In genomic region chr10:72303424-72304128, GRCh38 we compare ENCODE assay signal across 19 cellular contexts. TPM values are rescaled to one million over a fixed set of nuclear protein-coding genes. Genes with fewer than 3 reads are reported as not detected.
DNase-seq lines count a peak whose midpoint lies in the region; ATAC-seq, FAIRE-seq and TF ChIP-seq lines count a peak whose summit lies in the region.
"Had no signal": no experiment of that assay in that cellular context is flagged by ENCODE, and none has a peak within 500 bp of the region (broad histone marks: within the 10 kb centered on the region; RNA-seq: fewer than 3 reads in every experiment).

No MANE protein-coding gene starts in this region.

- in situ Hi-C loops in K562 (cut with MboI), result no loop called here

- H3K4me3 ChIP-seq in heart left ventricle (no peak overlapping the region), OCI-LY3 (ENCODE audit: low read length) (no peak overlapping the region), K562 (no peak overlapping the region)
- H3K4me3 ChIP-seq: ascending aorta, gastroesophageal sphincter, tibial nerve had no signal

- peaks cover 4 to 8% of the 10 kb centered on the region in 2 donors for H3K9me3 Mint-ChIP-seq in stimulated activated naive CD8-positive, alpha-beta T cell treated with anti-CD3 and anti-CD28 coated beads, Interleukin-15, amount 100 ng/mL, for 72 hours

- H3K4me3 Mint-ChIP-seq in stimulated activated naive CD8-positive, alpha-beta T cell treated with anti-CD3 and anti-CD28 coated beads, Interleukin-15, amount 100 ng/mL, for 72 hours, result peak overlapping the region; percentile 50 to 58

- CTCF ChIA-PET in K562 (lab: Yijun Ruan, JAX; ENCODE audit: low intra/inter-chr PET ratio), result no interaction called here

- POLR2A ChIA-PET in K562 (lab: Yijun Ruan, JAX), result interaction anchor here (0.6 to 10.0 kb wide), 13 partner anchors 10 to 484 kb away, joined by 3 to 199 read pairs (median 4); partner anchors contain the start of gene DDIT4

- 80 to 98% (median 87%) methylated on average over 7 to 8 of the region's 8 CpGs for WGBS in heart left ventricle, 4 donors
- WGBS in K562 (ENCODE audit: insufficient coverage, low coverage, missing lambda C conversion rate), result 68% methylated on average over 8 of the region's 8 CpGs

- H3K27ac Mint-ChIP-seq in stimulated activated naive CD8-positive, alpha-beta T cell treated with anti-CD3 and anti-CD28 coated beads, Interleukin-15, amount 100 ng/mL, for 72 hours, result peak overlapping the region; percentile 60 to 86

- peaks cover under 1 to 35% (median 17%) of the 10 kb centered on the region in 12 donors for H3K4me1 ChIP-seq in heart left ventricle
- H3K4me1 ChIP-seq in OCI-LY3 (ENCODE audit: low read length), result peaks cover 15% of the 10 kb centered on the region
- peaks cover 26 to 35% of the 10 kb centered on the region in 2 experiments for H3K4me1 ChIP-seq in K562 (replicated peaks in 1 of 2; ENCODE audit: control insufficient read depth in 2 of 2, insufficient read depth in 2 of 2, low read length in 2 of 2)
- H3K4me1 ChIP-seq: ascending aorta had no signal

- H3K9me3 ChIP-seq in heart left ventricle (no peaks in the 10 kb centered on the region), OCI-LY3 (ENCODE audit: insufficient read depth, low read length) (no peaks in the 10 kb centered on the region), K562 (replicated peaks; ENCODE audit: control insufficient read depth, insufficient read depth, low read depth, low read length) (no peaks in the 10 kb centered on the region)
- H3K9me3 ChIP-seq: ascending aorta, BE2C, gastroesophageal sphincter, tibial nerve had no signal

- no peak for TF ChIP-seq RAD21 in K562 (CRISPR knock-in tag; conservative IDR thresholded peaks at IDR 0.05 in 1 of 2, IDR thresholded peaks at IDR 0.05 in 1 of 2)

- no peaks in the 10 kb centered on the region for H3K79me2 ChIP-seq in OCI-LY3 (ENCODE audit: low read length)
- H3K79me2 ChIP-seq in K562 (ENCODE audit: control insufficient read depth, insufficient read depth, low read length), result no peaks in the 10 kb centered on the region

- BruUV-seq in K562 (replicated peaks; lab: Mats Ljungman, UMichigan), result no TSS peak

- H3K9me1 ChIP-seq in K562 (ENCODE audit: control insufficient read depth, insufficient read depth, low read length), result peaks cover 2% of the 10 kb centered on the region

- no peak for ATAC-seq in left ventricle myocardium superior
- ATAC-seq in heart left ventricle, result no peak
- peak; percentile 12 for ATAC-seq in K562
- peak; percentile 26 for ATAC-seq in stimulated activated naive CD8-positive, alpha-beta T cell treated with anti-CD3 and anti-CD28 coated beads, Interleukin-15, amount 100 ng/mL, for 72 hours
- no peak for ATAC-seq in GM21390 (IDR thresholded peaks at IDR 0.05; ENCODE audit: unreplicated experiment)
- ATAC-seq: gastroesophageal sphincter had no signal

- H3K27ac ChIP-seq in heart left ventricle (no peak overlapping the region), OCI-LY3 (ENCODE audit: low read length) (no peak overlapping the region), K562 (ENCODE audit: extremely low read depth, low read depth, low read length) (peak overlapping the region; percentile 14; the same call in 1 of the 3 replicates)
- H3K27ac ChIP-seq: ascending aorta, gastroesophageal sphincter, HL-60 had no signal

- H3K4me2 ChIP-seq in OCI-LY3 (ENCODE audit: low read length) (no peak overlapping the region), K562 (ENCODE audit: insufficient read depth, low read length) (peak overlapping the region; percentile 21; the same call in 1 of the 2 replicates)

- FAIRE-seq in K562 (lab: Jason Lieb, UNC), result no peak
- FAIRE-seq: colon had no signal

- H4K20me1 ChIP-seq in OCI-LY3 (ENCODE audit: insufficient read depth, low read length), result no peaks in the 10 kb centered on the region
- H4K20me1 ChIP-seq in K562 (replicated peaks; ENCODE audit: control insufficient read depth, insufficient read depth, low read length), result no peaks in the 10 kb centered on the region

- no peak overlapping the region for H3K9ac ChIP-seq in OCI-LY3 (ENCODE audit: low read length)
- peak overlapping the region in 1 of 2 experiments; percentile 66; a peak in 3 of 4 replicates for H3K9ac ChIP-seq in K562 (ENCODE audit: insufficient read depth in 1 of 2, low read depth in 2 of 2, low read length in 2 of 2)

- no peaks in the 10 kb centered on the region for H3K27me3 Mint-ChIP-seq in stimulated activated naive CD8-positive, alpha-beta T cell treated with anti-CD3 and anti-CD28 coated beads, Interleukin-15, amount 100 ng/mL, for 72 hours

- no peaks in the 10 kb centered on the region for H3K36me3 ChIP-seq in heart left ventricle
- H3K36me3 ChIP-seq in OCI-LY3 (replicated peaks; ENCODE audit: low read depth, low read length), result no peaks in the 10 kb centered on the region
- no peaks in the 10 kb centered on the region for H3K36me3 ChIP-seq in K562 (ENCODE audit: control insufficient read depth, insufficient read depth, low read length)
- H3K36me3 ChIP-seq: ascending aorta, BE2C, gastroesophageal sphincter, tibial nerve had no signal

- peaks cover 73% of the 10 kb centered on the region for H3K4me1 Mint-ChIP-seq in stimulated activated naive CD8-positive, alpha-beta T cell treated with anti-CD3 and anti-CD28 coated beads, Interleukin-15, amount 100 ng/mL, for 72 hours

- intact Hi-C loops in left ventricle myocardium superior (cut with micrococcal nuclease), result no loop called here
- intact Hi-C loops in heart left ventricle (cut with DNase I), result no loop called here
- intact Hi-C loops in K562 (cut with micrococcal nuclease), result no loop called here

- peak; percentile 12 for DNase-seq in left ventricle myocardium superior
- no peak for DNase-seq in heart left ventricle
- DNase-seq in K562 (ENCODE audit: extremely low read depth in 1 of 4, low spot score in 3 of 4), result no peak
- no peak for DNase-seq in stimulated activated naive CD8-positive, alpha-beta T cell treated with anti-CD3 and anti-CD28 coated beads, Interleukin-15, amount 100 ng/mL, for 72 hours
- no peak for DNase-seq in superior temporal gyrus (ENCODE audit: extremely low spot score)
- no peak for DNase-seq in AG20443 (ENCODE audit: low spot score)
- DNase-seq: BE2C; HCEC 1CT; NCI-H1436 treated with DMSO at 0.1 percent for 48 hours; NCI-H345; nucleus accumbens; stimulated activated CD4-positive, alpha-beta T cell treated with anti-CD3 and anti-CD28 coated beads, Interleukin-2, amount 100 ng/mL, for 48 hours had no signal

- H3K27me3 ChIP-seq in heart left ventricle (no peaks in the 10 kb centered on the region), OCI-LY3 (ENCODE audit: low read depth, low read length) (no peaks in the 10 kb centered on the region), K562 (ENCODE audit: control insufficient read depth in 2 of 2, insufficient read depth in 2 of 2, low read length in 2 of 2) (no peaks in the 10 kb centered on the region)
- H3K27me3 ChIP-seq: ascending aorta, BE2C, gastroesophageal sphincter, tibial nerve had no signal

- TF ChIP-seq POLR2A in heart left ventricle (IDR thresholded peaks at IDR 0.05) (no peak), K562 (conservative IDR thresholded peaks at IDR 0.05) (no peak)

- peak overlapping the region; percentile 13; the same call in 1 of the 2 replicates for H2AFZ ChIP-seq in OCI-LY3 (ENCODE audit: low read depth, low read length)
- peak overlapping the region; percentile 61; the same call in 1 of the 2 replicates for H2AFZ ChIP-seq in K562 (ENCODE audit: low read depth, low read length)

- no peak for TF ChIP-seq CTCF in heart left ventricle (IDR thresholded peaks at IDR 0.05)
- TF ChIP-seq CTCF in OCI-LY3 (IDR thresholded peaks at IDR 0.05; ENCODE audit: low read depth, low read length), result no peak
- no peak for TF ChIP-seq CTCF in K562 (IDR thresholded peaks at IDR 0.05 in 2 of 3, conservative IDR thresholded peaks at IDR 0.05 in 1 of 3; ENCODE audit: insufficient read depth in 2 of 3, low read depth in 1 of 3, low read length in 3 of 3)

- no peak for TF ChIP-seq EP300 in K562 (IDR thresholded peaks at IDR 0.05; ENCODE audit: low read length)

RNA-seq across cellular contexts. Expression of gene DDIT4, which starts 29.9 kb away (rescaled TPM):
- total RNA-seq in left ventricle myocardium superior (64.2 TPM), heart left ventricle (10 to 100 TPM; 14.6 to 68.2 (median 40.4) TPM), K562 (2014; rRNA removed) (593 and 675 TPM in 2 replicates), K562 (2014; rRNA removed; fragmentation: Illumina TruSeq; extraction: Trizol) (159 and 200 TPM in 2 replicates), K562 (2015; rRNA removed; fragmentation: Illumina TruSeq; extraction: Trizol) (13.2 and 14.7 TPM in 2 replicates), K562 (2021) (453 and 674 TPM in 2 replicates)
- polyA plus RNA-seq in heart left ventricle (100 to 1,000 TPM in 1 of 2 donors, 10 to 100 TPM in 1; 59.4 to 112 TPM), K562 (2011; rRNA removed) (228 and 529 TPM in 2 replicates), K562 (2014; fragmentation: Illumina TruSeq; extraction: Trizol) (107 and 370 TPM in 2 replicates), K562 (2014; fragmentation: Nextera tagmentation; extraction: Ambion mirVana) (10 to 100 TPM in 1 of 2 experiments, 1 to 10 TPM in 1; 8.2 to 12.3 TPM), K562 (2014; rRNA removed) (362 and 564 TPM in 2 replicates)
- 185 and 371 TPM in 2 replicates for total RNA-seq in K562 (2011; cell fraction: chromatin; rRNA removed; ENCODE audit: low replicate concordance)
- total RNA-seq in K562 (2011; cell fraction: nucleolus; rRNA removed), result 455 and 610 TPM in 2 replicates
- 314 and 392 TPM in 2 replicates for total RNA-seq in K562 (2011; cell fraction: nucleoplasm; rRNA removed)
- 345 and 451 TPM in 2 replicates for polyA plus RNA-seq in K562 (2011; cell fraction: cytosol; rRNA removed)
- polyA plus RNA-seq in K562 (2011; cell fraction: nucleus; rRNA removed), result 384 and 450 TPM in 2 replicates
- 184 and 695 TPM in 2 replicates for polyA plus RNA-seq in K562 (2012)
- polyA minus RNA-seq in K562 (2011; rRNA and poly(A)+ RNA removed), result 156 and 267 TPM in 2 replicates
- polyA minus RNA-seq in K562 (2011; cell fraction: cytosol; rRNA and poly(A)+ RNA removed), result 180 and 395 TPM in 2 replicates
- polyA minus RNA-seq in K562 (2011; cell fraction: nucleus; rRNA and poly(A)+ RNA removed), result 272 and 555 TPM in 2 replicates

RNA-seq across cellular contexts. Expression of gene DNAJB12, which starts 51.1 kb away (rescaled TPM):
- total RNA-seq in left ventricle myocardium superior, result 25.9 TPM
- 10 to 100 TPM; 23.8 to 42.5 (median 29.1) TPM for total RNA-seq in heart left ventricle
- 10 to 100 TPM; 21.1 to 36.0 TPM for polyA plus RNA-seq in heart left ventricle
- total RNA-seq in K562 (2011; cell fraction: chromatin; rRNA removed; ENCODE audit: low replicate concordance), result 37.8 and 67.4 TPM in 2 replicates
- 41.7 and 47.7 TPM in 2 replicates for total RNA-seq in K562 (2011; cell fraction: nucleolus; rRNA removed)
- 40.8 and 49.2 TPM in 2 replicates for total RNA-seq in K562 (2011; cell fraction: nucleoplasm; rRNA removed)
- 22.1 and 30.2 TPM in 2 replicates for total RNA-seq in K562 (2014; rRNA removed)
- total RNA-seq in K562 (2014; rRNA removed; fragmentation: Illumina TruSeq; extraction: Trizol), result 12.9 and 15.1 TPM in 2 replicates
- 20.5 and 22.0 TPM in 2 replicates for total RNA-seq in K562 (2015; rRNA removed; fragmentation: Illumina TruSeq; extraction: Trizol)
- total RNA-seq in K562 (2021), result 31.0 and 31.5 TPM in 2 replicates
- polyA plus RNA-seq in K562 (2011; rRNA removed), result 10.2 and 13.3 TPM in 2 replicates
- 12.4 and 17.8 TPM in 2 replicates for polyA plus RNA-seq in K562 (2011; cell fraction: cytosol; rRNA removed)
- polyA plus RNA-seq in K562 (2011; cell fraction: nucleus; rRNA removed), result 27.1 and 42.9 TPM in 2 replicates
- polyA plus RNA-seq in K562 (2012), result 21.6 and 29.2 TPM in 2 replicates
- polyA plus RNA-seq in K562 (2014; fragmentation: Illumina TruSeq; extraction: Trizol), result 24.1 and 26.2 TPM in 2 replicates
- polyA plus RNA-seq in K562 (2014; fragmentation: Nextera tagmentation; extraction: Ambion mirVana), result 1 to 10 TPM; 3.5 to 4.7 TPM
- 18.4 and 20.3 TPM in 2 replicates for polyA plus RNA-seq in K562 (2014; rRNA removed)
- 7.6 and 8.6 TPM in 2 replicates for polyA minus RNA-seq in K562 (2011; rRNA and poly(A)+ RNA removed)
- polyA minus RNA-seq in K562 (2011; cell fraction: cytosol; rRNA and poly(A)+ RNA removed), result 11.4 and 13.2 TPM in 2 replicates
- polyA minus RNA-seq in K562 (2011; cell fraction: nucleus; rRNA and poly(A)+ RNA removed), result 14.1 and 15.7 TPM in 2 replicates

Comparison
In these comparisons a context has a peak if more than half of its experiments do, and no peak if none do; other contexts are left out.
1. ATAC-seq: peak in K562 (single experiment) and stimulated activated naive CD8-positive, alpha-beta T cell treated with anti-CD3 and anti-CD28 coated beads, Interleukin-15, amount 100 ng/mL, for 72 hours (single experiment); none in left ventricle myocardium superior (single experiment), heart left ventricle (0 of 4) and GM21390 (single experiment).